In the genomic region with DNA sequence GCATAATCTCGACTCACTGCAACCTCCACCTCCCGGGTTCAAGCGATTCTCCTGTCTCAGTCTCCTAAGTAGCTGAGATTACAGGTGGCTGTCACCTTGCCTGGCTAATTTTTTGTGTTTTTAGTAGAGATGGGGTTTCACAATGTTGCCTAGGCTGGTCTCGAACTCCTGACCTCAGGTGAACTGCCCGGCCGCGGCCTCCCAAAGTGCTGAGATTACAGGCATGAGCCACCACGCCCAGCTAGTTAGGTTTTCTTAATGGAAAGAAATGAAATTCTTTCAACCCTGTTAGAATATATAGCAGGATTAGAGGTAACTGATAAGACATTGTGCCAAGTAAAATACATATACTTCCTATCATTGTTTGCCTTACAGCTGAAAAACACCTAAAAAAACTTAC, we compare ENCODE assay signal across 1 cellular context. TPM values are rescaled to one million over a fixed set of nuclear protein-coding genes. Genes with fewer than 3 reads are reported as not detected.
"Had no signal": no experiment of that assay in that cellular context is flagged by ENCODE, and none has a peak within 500 bp of the region (broad histone marks: within the 10 kb centered on the region; RNA-seq: fewer than 3 reads in every experiment).

No MANE protein-coding gene starts in this region.

RNA-seq across cellular contexts. Expression of gene VGLL3, which starts 16.8 kb away (rescaled TPM):
- total RNA-seq: naive thymus-derived CD8-positive, alpha-beta T cell had no signal
- polyA plus RNA-seq: naive thymus-derived CD8-positive, alpha-beta T cell had no signal
